ENCODE assay signal across 13 cellular contexts in the genomic region with DNA sequence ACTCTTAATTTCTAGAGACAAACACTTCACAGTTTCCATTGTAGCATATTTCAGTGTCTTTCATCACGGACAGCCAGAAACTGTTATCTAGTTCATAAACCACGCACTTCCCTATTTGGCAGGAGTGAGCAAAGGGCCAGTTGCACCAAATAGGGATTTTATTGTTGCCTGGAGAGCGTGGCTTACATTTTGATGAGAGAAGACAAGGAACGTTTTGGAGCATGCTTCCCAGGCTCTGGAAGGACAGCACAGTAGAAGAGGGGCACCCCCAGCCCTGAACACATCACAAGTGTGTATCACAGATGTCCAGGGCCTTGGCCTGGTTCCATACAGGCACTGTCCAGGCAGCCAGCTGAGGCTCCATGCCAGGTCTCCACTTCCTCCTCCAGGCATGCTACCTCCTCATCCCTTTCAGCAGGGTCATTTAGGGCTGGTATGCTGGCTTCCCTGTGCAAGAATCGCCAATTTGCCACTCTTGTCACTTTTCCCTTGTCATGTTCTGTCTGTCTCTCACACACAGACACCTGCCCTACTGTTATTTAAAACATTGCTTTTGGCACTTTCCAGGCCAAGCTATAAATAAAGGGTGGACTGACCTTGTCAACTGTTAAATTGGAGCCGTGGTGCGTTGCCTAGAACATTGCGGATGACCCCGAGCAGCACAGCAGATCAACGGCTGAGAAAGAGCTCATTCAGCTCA.
A peak's percentile ranks its signal among the peaks of the same experiment; 100 is the strongest.
DNase-seq lines count a peak whose midpoint lies in the region; ATAC-seq and TF ChIP-seq lines count a peak whose summit lies in the region.
"Had no signal": no experiment of that assay in that cellular context is flagged by ENCODE, and none has a peak within 500 bp of the region (broad histone marks: within the 10 kb centered on the region; RNA-seq: fewer than 3 reads in every experiment).

No MANE protein-coding gene starts in this region.

- in situ Hi-C loops in GM13976 (cut with MboI; ENCODE audit: low sequenced_read_pairs, unreplicated experiment): no loop called here

- ATAC-seq in GM18867 (IDR thresholded peaks at IDR 0.05; ENCODE audit: unreplicated experiment): no peak
- ATAC-seq: body of pancreas, mucosa of descending colon had no signal

- peak; percentile 0 for DNase-seq in NCI-H1092 treated with DMSO at 0.1 percent for 48 hours (lab: John Stamatoyannopoulos, UW)
- DNase-seq in NCI-H1092 (lab: John Stamatoyannopoulos, UW): no peak
- peak in 33 of 56 donors; percentile 6 to 91 (median 47) for DNase-seq in amygdala (lab: John Stamatoyannopoulos, UW)
- DNase-seq in hippocampal formation (lab: John Stamatoyannopoulos, UW): peak; percentile 59 to 90
- DNase-seq in superior temporal gyrus (ENCODE audit: extremely low spot score): peak; percentile 82
- no peak for DNase-seq in activated T-cell treated with anti-CD3 and anti-CD28 coated beads, Interleukin-2, amount 50 U/mL, for 48 hours
- DNase-seq in GM13976 (ENCODE audit: low spot score): no peak
- DNase-seq: body of pancreas; mucosa of descending colon; NCI-H1436; stimulated activated CD4-positive, alpha-beta T cell treated with anti-CD3 and anti-CD28 coated beads, Interleukin-1b, Interleukin-23, amount 100 ng/mL, for 48 hours; T-helper 9 cell had no signal

- TF ChIP-seq CTCF in GM13976 (IDR thresholded peaks at IDR 0.05; ENCODE audit: borderline replicate concordance, control extremely low read depth, extremely low read depth, insufficient read depth, missing control alignments): no peak

Comparison
In these comparisons a context has a peak if more than half of its experiments do, and no peak if none do; other contexts are left out.
1. DNase-seq: peak in NCI-H1092 treated with DMSO at 0.1 percent for 48 hours (single experiment), amygdala (33 of 56), hippocampal formation (2 of 2) and superior temporal gyrus (single experiment); none in NCI-H1092 (single experiment), activated T-cell treated with anti-CD3 and anti-CD28 coated beads, Interleukin-2, amount 50 U/mL, for 48 hours (0 of 2) and GM13976 (single experiment).